Comparison of ENCODE assay signal across 1 cellular context in genomic region chr10:131997366-131998049, GRCh38.
TF ChIP-seq lines count a peak whose summit lies in the region.

No MANE protein-coding gene starts in this region.

TF ChIP-seq in HepG2, 621 proteins besides CTCF, POLR2A, EP300 and RAD21 (continued from another document and continues in another):
- peak; percentile 60; the same call in 1 of the 2 replicates for TF ChIP-seq GATAD1 (CRISPR knock-in tag; IDR thresholded peaks at IDR 0.05)
- TF ChIP-seq RERE (CRISPR knock-in tag; IDR thresholded peaks at IDR 0.05; ENCODE audit: low read depth), result peak; percentile 54; the same call in 1 of the 2 replicates
- 0 out of 2 replicates have a peak, but pooled peaks have one; percentile 21 for TF ChIP-seq MXD3 (CRISPR knock-in tag; IDR thresholded peaks at IDR 0.05)
- peak; percentile 96 for TF ChIP-seq ARID5B (CRISPR knock-in tag; IDR thresholded peaks at IDR 0.05)
- TF ChIP-seq HOXA7 (CRISPR knock-in tag; IDR thresholded peaks at IDR 0.05), result no peak
- TF ChIP-seq ZNF770 (CRISPR knock-in tag; IDR thresholded peaks at IDR 0.05), result 0 out of 2 replicates have a peak, but pooled peaks have one; percentile 43
- peak; percentile 96 for TF ChIP-seq SOX13 (IDR thresholded peaks at IDR 0.05)
- TF ChIP-seq SOX13 (CRISPR knock-in tag; conservative IDR thresholded peaks at IDR 0.05 in 1 of 2, IDR thresholded peaks at IDR 0.05 in 1 of 2), result peak in 1 of 2 experiments; percentile 99; a peak in 2 of 4 replicates
- no peak for TF ChIP-seq MED13 (CRISPR knock-in tag; IDR thresholded peaks at IDR 0.05)
- peak; percentile 97 for TF ChIP-seq TEAD3 (CRISPR knock-in tag; optimal IDR thresholded peaks at IDR 0.05; ENCODE audit: borderline replicate concordance)
- 0 out of 2 replicates have a peak, but pooled peaks have one; percentile 48 for TF ChIP-seq ZNF839 (CRISPR knock-in tag; IDR thresholded peaks at IDR 0.05; ENCODE audit: borderline replicate concordance)
- peak; percentile 64; the same call in 1 of the 2 replicates for TF ChIP-seq ARID4A (CRISPR knock-in tag; IDR thresholded peaks at IDR 0.05; ENCODE audit: borderline replicate concordance)
- peak; percentile 84 for TF ChIP-seq RARA (CRISPR knock-in tag; IDR thresholded peaks at IDR 0.05)
- no peak for TF ChIP-seq GPN1 (CRISPR knock-in tag; IDR thresholded peaks at IDR 0.05; ENCODE audit: borderline replicate concordance)
- peak; percentile 94 for TF ChIP-seq FOXK1 (CRISPR knock-in tag; IDR thresholded peaks at IDR 0.05; ENCODE audit: borderline replicate concordance, low read depth)
- TF ChIP-seq KLF6 (CRISPR knock-in tag; IDR thresholded peaks at IDR 0.05), result no peak
- TF ChIP-seq STAT6 (CRISPR knock-in tag; IDR thresholded peaks at IDR 0.05; ENCODE audit: borderline replicate concordance), result peak; percentile 88
- TF ChIP-seq HINFP (CRISPR knock-in tag; IDR thresholded peaks at IDR 0.05; ENCODE audit: low read depth), result peak; percentile 53; the same call in 1 of the 2 replicates
- 0 out of 2 replicates have a peak, but pooled peaks have one; percentile 35 for TF ChIP-seq ZNF274 (CRISPR knock-in tag; IDR thresholded peaks at IDR 0.05)
- TF ChIP-seq ARID3A (IDR thresholded peaks at IDR 0.05; ENCODE audit: low read depth, low read length), result 0 out of 2 replicates have a peak, but pooled peaks have one; percentile 46
- peak; percentile 82 for TF ChIP-seq ZGPAT (CRISPR knock-in tag; IDR thresholded peaks at IDR 0.05)
- peak; percentile 61; the same call in 1 of the 2 replicates for TF ChIP-seq ATF1 (CRISPR knock-in tag; IDR thresholded peaks at IDR 0.05)
- 0 out of 2 replicates have a peak, but pooled peaks have one; percentile 5 for TF ChIP-seq ATF5 (CRISPR knock-in tag; IDR thresholded peaks at IDR 0.05; ENCODE audit: low read depth)
- TF ChIP-seq ZNF790 (CRISPR knock-in tag; IDR thresholded peaks at IDR 0.05; ENCODE audit: borderline replicate concordance), result peak; percentile 57; the same call in 1 of the 2 replicates
- no peak for TF ChIP-seq ZEB1 (IDR thresholded peaks at IDR 0.05; ENCODE audit: insufficient replicate concordance, low read depth)
